ENCODE assay signal across 1 cellular context in the genomic region with DNA sequence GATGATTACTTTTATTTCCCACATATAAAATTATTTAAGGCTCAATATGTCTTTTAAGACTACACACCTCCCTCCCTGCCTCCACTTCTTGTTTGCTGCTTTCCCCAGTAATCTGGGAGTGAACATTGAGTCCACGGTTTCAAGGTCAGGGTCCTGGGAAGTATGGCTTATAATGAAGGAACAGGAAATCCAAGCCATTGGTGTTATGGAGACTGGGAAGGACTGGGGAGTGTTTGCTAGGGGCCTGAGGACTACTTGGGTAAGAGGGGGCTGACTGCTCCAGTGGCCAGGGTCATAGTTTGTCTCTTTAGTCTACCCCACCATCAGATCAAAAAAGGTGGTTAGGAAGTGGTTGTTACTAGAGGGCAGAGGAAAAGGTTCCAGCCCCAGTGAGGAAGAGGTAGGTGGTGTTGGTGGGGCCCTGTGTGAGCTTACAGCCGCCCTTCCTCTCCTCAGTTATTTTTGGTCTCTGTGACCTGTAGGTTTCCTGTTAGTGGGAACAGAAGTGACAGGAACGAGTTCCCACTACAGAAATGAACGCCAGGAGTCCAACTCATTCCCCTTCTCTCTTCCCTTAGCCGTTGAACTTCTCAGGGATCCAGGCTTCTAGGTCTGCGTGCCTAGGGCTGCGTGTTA.
TF ChIP-seq lines count a peak whose summit lies in the region.

No MANE protein-coding gene starts in this region.

TF ChIP-seq in K562, 482 proteins besides CTCF, POLR2A, EP300 and RAD21:
- TF ChIP-seq, protein P1, sequence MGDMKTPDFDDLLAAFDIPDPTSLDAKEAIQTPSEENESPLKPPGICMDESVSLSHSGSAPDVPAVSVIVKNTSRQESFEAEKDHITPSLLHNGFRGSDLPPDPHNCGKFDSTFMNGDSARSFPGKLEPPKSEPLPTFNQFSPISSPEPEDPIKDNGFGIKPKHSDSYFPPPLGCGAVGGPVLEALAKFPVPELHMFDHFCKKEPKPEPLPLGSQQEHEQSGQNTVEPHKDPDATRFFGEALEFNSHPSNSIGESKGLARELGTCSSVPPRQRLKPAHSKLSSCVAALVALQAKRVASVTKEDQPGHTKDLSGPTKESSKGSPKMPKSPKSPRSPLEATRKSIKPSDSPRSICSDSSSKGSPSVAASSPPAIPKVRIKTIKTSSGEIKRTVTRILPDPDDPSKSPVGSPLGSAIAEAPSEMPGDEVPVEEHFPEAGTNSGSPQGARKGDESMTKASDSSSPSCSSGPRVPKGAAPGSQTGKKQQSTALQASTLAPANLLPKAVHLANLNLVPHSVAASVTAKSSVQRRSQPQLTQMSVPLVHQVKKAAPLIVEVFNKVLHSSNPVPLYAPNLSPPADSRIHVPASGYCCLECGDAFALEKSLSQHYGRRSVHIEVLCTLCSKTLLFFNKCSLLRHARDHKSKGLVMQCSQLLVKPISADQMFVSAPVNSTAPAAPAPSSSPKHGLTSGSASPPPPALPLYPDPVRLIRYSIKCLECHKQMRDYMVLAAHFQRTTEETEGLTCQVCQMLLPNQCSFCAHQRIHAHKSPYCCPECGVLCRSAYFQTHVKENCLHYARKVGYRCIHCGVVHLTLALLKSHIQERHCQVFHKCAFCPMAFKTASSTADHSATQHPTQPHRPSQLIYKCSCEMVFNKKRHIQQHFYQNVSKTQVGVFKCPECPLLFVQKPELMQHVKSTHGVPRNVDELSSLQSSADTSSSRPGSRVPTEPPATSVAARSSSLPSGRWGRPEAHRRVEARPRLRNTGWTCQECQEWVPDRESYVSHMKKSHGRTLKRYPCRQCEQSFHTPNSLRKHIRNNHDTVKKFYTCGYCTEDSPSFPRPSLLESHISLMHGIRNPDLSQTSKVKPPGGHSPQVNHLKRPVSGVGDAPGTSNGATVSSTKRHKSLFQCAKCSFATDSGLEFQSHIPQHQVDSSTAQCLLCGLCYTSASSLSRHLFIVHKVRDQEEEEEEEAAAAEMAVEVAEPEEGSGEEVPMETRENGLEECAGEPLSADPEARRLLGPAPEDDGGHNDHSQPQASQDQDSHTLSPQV (IDR thresholded peaks at IDR 0.05): peak; percentile 47; the same call in 1 of the 2 replicates
- TF ChIP-seq MAZ (CRISPR knock-in tag; conservative IDR thresholded peaks at IDR 0.05 in 1 of 2, IDR thresholded peaks at IDR 0.05 in 1 of 2): 0 out of 4 replicates have a peak, but pooled peaks of 1 of the 2 experiments have one; percentile 25
- TF ChIP-seq, protein P2, sequence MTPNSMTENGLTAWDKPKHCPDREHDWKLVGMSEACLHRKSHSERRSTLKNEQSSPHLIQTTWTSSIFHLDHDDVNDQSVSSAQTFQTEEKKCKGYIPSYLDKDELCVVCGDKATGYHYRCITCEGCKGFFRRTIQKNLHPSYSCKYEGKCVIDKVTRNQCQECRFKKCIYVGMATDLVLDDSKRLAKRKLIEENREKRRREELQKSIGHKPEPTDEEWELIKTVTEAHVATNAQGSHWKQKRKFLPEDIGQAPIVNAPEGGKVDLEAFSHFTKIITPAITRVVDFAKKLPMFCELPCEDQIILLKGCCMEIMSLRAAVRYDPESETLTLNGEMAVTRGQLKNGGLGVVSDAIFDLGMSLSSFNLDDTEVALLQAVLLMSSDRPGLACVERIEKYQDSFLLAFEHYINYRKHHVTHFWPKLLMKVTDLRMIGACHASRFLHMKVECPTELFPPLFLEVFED (CRISPR knock-in tag; conservative IDR thresholded peaks at IDR 0.05): peak; percentile 59; the same call in 1 of the 2 replicates
- TF ChIP-seq RFX1 (IDR thresholded peaks at IDR 0.05): no peak
- no peak for TF ChIP-seq KLF10 (CRISPR knock-in tag; IDR thresholded peaks at IDR 0.05)
- TF ChIP-seq NFRKB (IDR thresholded peaks at IDR 0.05; ENCODE audit: low read depth): peak; percentile 59; the same call in 1 of the 2 replicates
- no peak for TF ChIP-seq HOXB6 (CRISPR knock-in tag; IDR thresholded peaks at IDR 0.05; ENCODE audit: borderline replicate concordance)
- TF ChIP-seq STAG1 (CRISPR knock-in tag; IDR thresholded peaks at IDR 0.05; ENCODE audit: borderline replicate concordance): 0 out of 2 replicates have a peak, but pooled peaks have one; percentile 8
- no peak for TF ChIP-seq TEAD1 (CRISPR knock-in tag; IDR thresholded peaks at IDR 0.05)
